ENCODE assay signal across 13 cellular contexts in the genomic region with DNA sequence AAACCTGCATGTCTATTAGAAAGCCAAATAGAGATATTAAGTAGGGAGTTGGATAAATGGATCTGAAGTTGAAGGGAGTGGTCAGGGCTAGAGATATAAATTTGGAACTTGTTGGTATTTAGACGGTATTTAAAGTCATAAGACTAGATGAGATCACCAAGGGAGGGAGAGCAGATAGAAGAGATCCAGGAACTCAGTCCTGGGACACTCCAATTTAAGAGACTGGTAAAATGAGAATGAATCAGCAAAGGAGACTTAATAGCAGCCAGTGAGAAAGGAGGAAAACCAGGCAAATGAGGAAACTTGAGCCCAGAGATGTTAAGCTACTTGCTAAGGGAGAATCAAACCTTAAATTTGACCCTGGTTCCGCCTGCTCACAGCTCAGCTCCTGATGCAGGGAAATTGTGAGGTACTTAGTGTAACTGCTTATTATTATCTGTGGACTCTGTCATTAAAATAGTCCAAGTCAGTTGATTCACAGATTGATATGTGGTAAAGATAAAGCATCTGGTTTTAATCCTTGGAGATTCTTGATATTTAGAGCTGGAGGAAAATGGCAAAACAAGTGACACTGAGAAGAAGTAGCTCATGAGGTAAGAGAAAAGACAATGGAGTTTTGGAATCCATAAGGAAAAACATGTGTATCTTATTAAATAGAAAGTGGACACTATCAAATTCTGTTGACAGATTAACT. TPM values are rescaled to one million over a fixed set of nuclear protein-coding genes. Genes with fewer than 3 reads are reported as not detected.
A peak's percentile ranks its signal among the peaks of the same experiment; 100 is the strongest.
DNase-seq lines count a peak whose midpoint lies in the region; ATAC-seq, FAIRE-seq and TF ChIP-seq lines count a peak whose summit lies in the region.
"Had no signal": no experiment of that assay in that cellular context is flagged by ENCODE, and none has a peak within 500 bp of the region (broad histone marks: within the 10 kb centered on the region; RNA-seq: fewer than 3 reads in every experiment).

No MANE protein-coding gene starts in this region.

- H4K20me1 ChIP-seq in keratinocyte (ENCODE audit: control insufficient read depth, extremely low read depth, insufficient read depth, low read length): no peaks in the 10 kb centered on the region

- H2AFZ ChIP-seq in keratinocyte (ENCODE audit: control insufficient read depth, low read length): peak overlapping the region; percentile 30

- H3K27me3 ChIP-seq in keratinocyte (ENCODE audit: control insufficient read depth, extremely low read depth, insufficient read depth, low read length) (no peaks in the 10 kb centered on the region), suprapubic skin (no peaks in the 10 kb centered on the region), ovary (no peaks in the 10 kb centered on the region)

- H3K4me1 ChIP-seq in keratinocyte (ENCODE audit: control insufficient read depth, extremely low read depth, insufficient read depth, low read length) (peaks cover 22% of the 10 kb centered on the region), suprapubic skin (peaks cover 9% of the 10 kb centered on the region), ovary (ENCODE audit: insufficient read depth) (no peaks in the 10 kb centered on the region)

- TF ChIP-seq POLR2A in suprapubic skin (IDR thresholded peaks at IDR 0.05): no peak
- TF ChIP-seq POLR2A in H54 (IDR thresholded peaks at IDR 0.05; ENCODE audit: low read depth, low read length): no peak
- TF ChIP-seq POLR2A in GM18505 (IDR thresholded peaks at IDR 0.05; ENCODE audit: borderline replicate concordance, extremely low read depth, insufficient read depth, insufficient read length): no peak
- TF ChIP-seq POLR2A in ovary (IDR thresholded peaks at IDR 0.05): no peak

- intact Hi-C loops in ovary (cut with DNase I): no loop called here

- H3K9me3 ChIP-seq in keratinocyte (ENCODE audit: control insufficient read depth, low read depth, low read length) (no peaks in the 10 kb centered on the region), suprapubic skin (no peaks in the 10 kb centered on the region), ovary (no peaks in the 10 kb centered on the region)

- H3K36me3 ChIP-seq in keratinocyte (ENCODE audit: control insufficient read depth in 2 of 2, extremely low read depth in 1 of 2, insufficient read depth in 2 of 2, low read length in 2 of 2): no peaks in the 10 kb centered on the region
- no peaks in the 10 kb centered on the region for H3K36me3 ChIP-seq in suprapubic skin
- H3K36me3 ChIP-seq in ovary: no peaks in the 10 kb centered on the region

- H3K27ac ChIP-seq in keratinocyte (ENCODE audit: control insufficient read depth, insufficient read depth, low read length) (no peak overlapping the region), suprapubic skin (peak overlapping the region; percentile 71), ovary (no peak overlapping the region)

- H3K9ac ChIP-seq in keratinocyte (ENCODE audit: control insufficient read depth, extremely low read depth, insufficient read depth, low read length): no peak overlapping the region

- TF ChIP-seq CTCF in choroid plexus epithelial cell (conservative IDR thresholded peaks at IDR 0.05; ENCODE audit: low read depth, low read length): no peak
- no peak for TF ChIP-seq CTCF in keratinocyte (optimal IDR thresholded peaks at IDR 0.05 in 1 of 3, IDR thresholded peaks at IDR 0.05 in 1 of 3, conservative IDR thresholded peaks at IDR 0.05 in 1 of 3; ENCODE audit: extremely low read depth in 1 of 3, insufficient read depth in 2 of 3, low read length in 3 of 3)
- TF ChIP-seq CTCF in suprapubic skin (IDR thresholded peaks at IDR 0.05): no peak
- TF ChIP-seq CTCF in ovary (IDR thresholded peaks at IDR 0.05): no peak

- TF ChIP-seq EP300 in suprapubic skin (IDR thresholded peaks at IDR 0.05) (no peak), ovary (IDR thresholded peaks at IDR 0.05) (no peak)

- H3K79me2 ChIP-seq in keratinocyte (ENCODE audit: control insufficient read depth, insufficient read depth, low read length): no peaks in the 10 kb centered on the region

- 56% methylated on average over 2 of the region's 2 CpGs for WGBS in suprapubic skin
- 56 to 65% (median 58%) methylated on average over 2 of the region's 2 CpGs for WGBS in ovary, 3 donors

- DNase-seq in GM03348 (ENCODE audit: low spot score) (peak; percentile 66), choroid plexus epithelial cell (ENCODE audit: low read depth) (peak; percentile 39), keratinocyte (ENCODE audit: low read depth, low spot score) (no peak), suprapubic skin (ENCODE audit: low spot score in 2 of 2) (no peak), H54 (ENCODE audit: insufficient read length, low spot score) (no peak), ovary (no peak)
- DNase-seq: MM.1S, NCI-H82, RPMI8226 had no signal

- no peaks in the 10 kb centered on the region for H3K9me1 ChIP-seq in keratinocyte (ENCODE audit: control insufficient read depth, extremely low read depth, insufficient read depth, low read length)

- H3K4me3 ChIP-seq in choroid plexus epithelial cell (ENCODE audit: low read depth, low read length) (no peak overlapping the region), keratinocyte (ENCODE audit: control insufficient read depth in 2 of 3, extremely low read depth in 1 of 3, insufficient read depth in 2 of 3, low read depth in 1 of 3, low read length in 3 of 3) (no peak overlapping the region), suprapubic skin (no peak overlapping the region), ovary (no peak overlapping the region)

- dilution Hi-C loops in keratinocyte (cut with MboI; ENCODE audit: extremely low pct_ligation_motif_present, low sequenced_read_pairs): no loop called here

- peak; percentile 63 for FAIRE-seq in keratinocyte (lab: Jason Lieb, UNC)
- no peak for FAIRE-seq in H54 (lab: Jason Lieb, UNC)
- FAIRE-seq: colon, HTR-8/SVneo had no signal

- ATAC-seq in GM18858 (IDR thresholded peaks at IDR 0.05; ENCODE audit: unreplicated experiment): no peak
- no peak for ATAC-seq in GM18505 (IDR thresholded peaks at IDR 0.05; ENCODE audit: unreplicated experiment)

- no peak overlapping the region for H3K4me2 ChIP-seq in keratinocyte (ENCODE audit: control insufficient read depth, extremely low read depth, insufficient read depth, low read depth, low read length)

RNA-seq across cellular contexts. Expression of a gene that starts 35.7 kb away (rescaled TPM):
- 0.42 to 0.95 TPM (median 0.59 TPM) in 3 replicates for polyA plus RNA-seq in keratinocyte
- polyA plus RNA-seq in keratinocyte (2011; ENCODE audit: low read depth): 4.4 TPM
- polyA plus RNA-seq in keratinocyte (2011; cell fraction: cytosol; rRNA removed): 0.62 and 0.69 TPM in 2 replicates
- polyA plus RNA-seq in keratinocyte (2011; cell fraction: nucleus; rRNA removed): 1.9 and 2.6 TPM in 2 replicates
- 1.2 and 1.6 TPM in 2 replicates for polyA plus RNA-seq in keratinocyte (2012; ENCODE audit: low replicate concordance)
- 1.2 to 2.2 TPM (median 1.9 TPM) in 3 replicates for polyA minus RNA-seq in keratinocyte
- not detected for polyA minus RNA-seq in keratinocyte (2011; cell fraction: cytosol; rRNA and poly(A)+ RNA removed)
- 1.5 and 1.9 TPM in 2 replicates for polyA minus RNA-seq in keratinocyte (2011; cell fraction: nucleus; rRNA and poly(A)+ RNA removed)
- 10 to 100 TPM; 20.6 to 54.4 (median 38.4) TPM for total RNA-seq in suprapubic skin
- 100 to 1,000 TPM in 3 of 7 donors, 10 to 100 TPM in 4; 31.1 to 165 (median 84.1) TPM for total RNA-seq in ovary
- 100 to 1,000 TPM in 1 of 2 donors, 10 to 100 TPM in 1; 62.5 to 229 TPM for polyA plus RNA-seq in ovary

Comparison
In these comparisons a context has a peak if more than half of its experiments do, and no peak if none do; other contexts are left out.
1. DNase-seq: peak in GM03348 (single experiment) and choroid plexus epithelial cell (single experiment); none in keratinocyte (single experiment), suprapubic skin (0 of 2), H54 (single experiment) and ovary (0 of 5).